Comparison of ENCODE assay signal across 39 cellular contexts in the genomic region with DNA sequence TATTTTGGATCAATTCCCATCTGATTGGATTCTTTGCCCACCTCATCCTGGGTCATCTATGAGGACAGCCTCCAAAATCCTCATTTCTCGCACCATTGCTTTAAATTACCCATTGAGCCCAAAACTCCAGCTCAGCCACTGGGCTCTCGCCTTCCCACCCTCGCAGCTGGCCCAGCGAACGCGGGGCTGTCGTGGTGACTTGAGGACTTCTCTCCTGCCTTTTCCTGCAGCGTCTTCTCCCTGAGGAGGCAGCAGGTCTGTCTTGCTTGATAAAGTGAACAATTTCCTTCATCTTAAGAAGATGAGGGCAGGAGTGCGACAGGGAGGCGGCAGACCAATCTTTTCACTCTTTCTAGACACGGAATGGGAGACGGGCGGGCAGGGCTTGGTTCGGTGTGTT.
"Had no signal": no experiment of that assay in that cellular context is flagged by ENCODE, and none has a peak within 500 bp of the region (broad histone marks: within the 10 kb centered on the region; RNA-seq: fewer than 3 reads in every experiment).

No MANE protein-coding gene starts in this region.

- H3K4me3 Mint-ChIP-seq: activated B cell treated with CpG ODN at 0.5 μM for 24 hours; activated CD4-positive, alpha-beta memory T cell treated with anti-CD3 and anti-CD28 coated beads for 36 hours; activated T-cell treated with anti-CD3 and anti-CD28 coated beads, Interleukin-2, amount 50 U/mL, for 72 hours; activated T-helper 17 cell treated with anti-CD3 and anti-CD28 coated beads, Interleukin-2, amount 50 U/mL, for 72 hours; T-cell had no signal

- H3K27ac Mint-ChIP-seq: activated B cell treated with CpG ODN at 0.5 μM for 24 hours; activated CD4-positive, alpha-beta memory T cell treated with anti-CD3 and anti-CD28 coated beads for 36 hours; activated T-cell treated with anti-CD3 and anti-CD28 coated beads, Interleukin-2, amount 50 U/mL, for 72 hours; activated T-helper 17 cell treated with anti-CD3 and anti-CD28 coated beads, Interleukin-2, amount 50 U/mL, for 72 hours; T-cell had no signal

- FAIRE-seq: astrocyte had no signal

- H3K36me3 Mint-ChIP-seq: activated CD4-positive, alpha-beta memory T cell treated with anti-CD3 and anti-CD28 coated beads for 36 hours; T-cell had no signal

- ATAC-seq: activated T-cell treated with anti-CD3 and anti-CD28 coated beads, Interleukin-2, amount 50 U/mL, for 72 hours; activated T-helper 17 cell treated with anti-CD3 and anti-CD28 coated beads, Interleukin-2, amount 50 U/mL, for 72 hours; body of pancreas; PC-3; Right ventricle myocardium inferior; SK-N-SH treated with all-trans-retinoic acid at 6 μM for 48 hours; T-cell had no signal

- H3K27me3 ChIP-seq: adrenal gland, body of pancreas, breast epithelium, MG63, Peyer's patch had no signal

- H3K9me3 ChIP-seq: adrenal gland, body of pancreas, breast epithelium, MG63, Peyer's patch had no signal

- H3K36me3 ChIP-seq: adrenal gland, breast epithelium, Peyer's patch had no signal

- DNase-seq: activated B cell treated with CpG ODN at 0.5 μM for 24 hours; activated CD4-positive, alpha-beta memory T cell treated with anti-CD3 and anti-CD28 coated beads for 36 hours; activated CD4-positive, alpha-beta T cell treated with anti-CD3 and anti-CD28 coated beads for 4 hours; activated CD4-positive, alpha-beta T cell treated with anti-CD3 and anti-CD28 coated beads, Interleukin-2, amount 50 U/mL, for 1 hour; activated CD4-positive, CD25-positive, alpha-beta regulatory T cell treated with anti-CD3 and anti-CD28 coated beads, Interleukin-2, amount 50 U/mL, for 72 hours; activated effector memory CD4-positive, alpha-beta T cell treated with anti-CD3 and anti-CD28 coated beads, Interleukin-2, amount 50 U/mL, for 16 hours; activated naive CD4-positive, alpha-beta T cell; activated naive CD4-positive, alpha-beta T cell treated with anti-CD3 and anti-CD28 coated beads, Interleukin-2, amount 50 U/mL, for 16 hours; activated T-cell treated with anti-CD3 and anti-CD28 coated beads, Interleukin-2, amount 50 U/mL, for 1 hour; activated T-cell treated with anti-CD3 and anti-CD28 coated beads, Interleukin-2, amount 50 U/mL, for 72 hours; adrenal gland; Karpas-422; KBM-7; MG63; MV-4-11; NCI-H1092; NCI-H1436 treated with DMSO at 0.1 percent for 48 hours; NCI-H1694 treated with DMSO at 0.1 percent for 48 hours; NCI-H2029 treated with DMSO at 0.1 percent for 48 hours; NCI-H2107; NCI-H2171; NCI-H510A; NCI-H526; NCI-H748 treated with DMSO at 0.1 percent for 48 hours; NK-92 treated with Interleukin-12 subunit alpha and Interleukin-12 subunit beta, amount 100 ng/mL, for 24 hours; PC-3; RPMI8226; SIG-M5; T-cell; T-helper 2 cell; T-helper 9 cell had no signal

- H3K27ac ChIP-seq: adrenal gland, body of pancreas, breast epithelium, Peyer's patch, VCaP had no signal

- H3K4me1 ChIP-seq: adrenal gland, body of pancreas, breast epithelium had no signal

- H3K4me3 ChIP-seq: adrenal gland, body of pancreas, breast epithelium, MG63, Peyer's patch had no signal

- H3K4me1 Mint-ChIP-seq: activated B cell treated with CpG ODN at 0.5 μM for 24 hours had no signal
